ENCODE assay signal across 11 cellular contexts in genomic region chr1:155191904-155192303, GRCh38. TPM values are rescaled to one million over a fixed set of nuclear protein-coding genes. Genes with fewer than 3 reads are reported as not detected.
DNase-seq lines count a peak whose midpoint lies in the region; ATAC-seq and TF ChIP-seq lines count a peak whose summit lies in the region.
"Had no signal": no experiment of that assay in that cellular context is flagged by ENCODE, and none has a peak within 500 bp of the region (broad histone marks: within the 10 kb centered on the region; RNA-seq: fewer than 3 reads in every experiment).

No MANE protein-coding gene starts in this region.

- intact Hi-C loops in body of pancreas (cut with DNase I): no loop called here

- peaks cover 59% of the 10 kb centered on the region for H3K4me1 ChIP-seq in body of pancreas
- H3K4me1 ChIP-seq in muscle layer of colon (ENCODE audit: insufficient read depth, low read length): peaks cover 16% of the 10 kb centered on the region

- H3K27ac ChIP-seq in body of pancreas: peak overlapping the region; percentile 93 to 98 (median 95)
- H3K27ac ChIP-seq in muscle layer of colon (ENCODE audit: low read depth, low read length): peak overlapping the region; percentile 63

- no peak for TF ChIP-seq POLR2A in body of pancreas (IDR thresholded peaks at IDR 0.05)

- TF ChIP-seq CTCF in body of pancreas (IDR thresholded peaks at IDR 0.05): no peak

- no peak overlapping the region for H3K9ac ChIP-seq in muscle layer of colon (ENCODE audit: low read length)

- H3K36me3 ChIP-seq in body of pancreas (replicated peaks in 1 of 2; ENCODE audit: insufficient read depth in 1 of 2, low read depth in 2 of 2) (no peaks in the 10 kb centered on the region), muscle layer of colon (ENCODE audit: insufficient read depth, low read length) (peaks cover 7% of the 10 kb centered on the region)

- ATAC-seq in stimulated activated naive CD8-positive, alpha-beta T cell treated with anti-CD3 and anti-CD28 coated beads, Interleukin-15, Interleukin-2, amounts not matched to agents 100 U/mL and 50 U/mL, for 24 hours: no peak
- ATAC-seq in body of pancreas (no peak), GM19455 (IDR thresholded peaks at IDR 0.05; ENCODE audit: unreplicated experiment) (no peak)

- no peaks in the 10 kb centered on the region for H3K9me3 Mint-ChIP-seq in stimulated activated naive CD8-positive, alpha-beta T cell treated with anti-CD3 and anti-CD28 coated beads, Interleukin-15, Interleukin-2, amounts not matched to agents 100 ng/mL and 50 ng/mL, for 24 hours

- no peaks in the 10 kb centered on the region for H3K27me3 Mint-ChIP-seq in stimulated activated naive CD8-positive, alpha-beta T cell treated with anti-CD3 and anti-CD28 coated beads, Interleukin-15, Interleukin-2, amounts not matched to agents 100 ng/mL and 50 ng/mL, for 24 hours

- no peaks in the 10 kb centered on the region for H3K27me3 ChIP-seq in body of pancreas
- H3K27me3 ChIP-seq in muscle layer of colon (ENCODE audit: control insufficient read depth in 1 of 2, insufficient read depth in 2 of 2, low read length in 2 of 2): no peaks in the 10 kb centered on the region

- H3K4me1 Mint-ChIP-seq in stimulated activated naive CD8-positive, alpha-beta T cell treated with anti-CD3 and anti-CD28 coated beads, Interleukin-15, Interleukin-2, amounts not matched to agents 100 ng/mL and 50 ng/mL, for 24 hours (ENCODE audit: low read depth): peaks cover 43% of the 10 kb centered on the region

- H3K36me3 Mint-ChIP-seq in stimulated activated naive CD8-positive, alpha-beta T cell treated with anti-CD3 and anti-CD28 coated beads, Interleukin-15, Interleukin-2, amounts not matched to agents 100 ng/mL and 50 ng/mL, for 24 hours (ENCODE audit: low read depth): peaks cover 5% of the 10 kb centered on the region

- 18 to 45% methylated on average over 8 of the region's 17 CpGs for WGBS in body of pancreas, 2 donors

- peak overlapping the region; percentile 9 to 17 for H3K4me3 ChIP-seq in body of pancreas
- no peak overlapping the region for H3K4me3 ChIP-seq in muscle layer of colon (ENCODE audit: low read depth in 1 of 2, low read length in 2 of 2)

- peak overlapping the region; percentile 29 for H3K27ac Mint-ChIP-seq in stimulated activated naive CD8-positive, alpha-beta T cell treated with anti-CD3 and anti-CD28 coated beads, Interleukin-15, Interleukin-2, amounts not matched to agents 100 ng/mL and 50 ng/mL, for 24 hours

- H3K4me3 Mint-ChIP-seq in stimulated activated naive CD8-positive, alpha-beta T cell treated with anti-CD3 and anti-CD28 coated beads, Interleukin-15, Interleukin-2, amounts not matched to agents 100 ng/mL and 50 ng/mL, for 24 hours: no peak overlapping the region

- H3K9me3 ChIP-seq in body of pancreas: no peaks in the 10 kb centered on the region
- no peaks in the 10 kb centered on the region for H3K9me3 ChIP-seq in muscle layer of colon (ENCODE audit: low read length)
- H3K9me3 ChIP-seq: Caco-2 had no signal

- no peak for DNase-seq in stimulated activated naive CD8-positive, alpha-beta T cell treated with anti-CD3 and anti-CD28 coated beads, Interleukin-15, Interleukin-2, amounts not matched to agents 100 U/mL and 50 U/mL, for 24 hours
- DNase-seq in body of pancreas (peak in 3 of 4 donors; percentile 58 to 64 (median 61)), AG08395 (ENCODE audit: low spot score) (no peak), NCI-H748 treated with DMSO at 0.1 percent for 48 hours (lab: John Stamatoyannopoulos, UW) (no peak), SW480 (ENCODE audit: low spot score) (no peak)
- DNase-seq: NCI-H2081, SHP77 treated with DMSO at 0.1 percent for 48 hours had no signal

RNA-seq across cellular contexts. Expression of gene THBS3, which starts 15.8 kb away (rescaled TPM):
- 10 to 100 TPM; 15.0 to 21.1 TPM for total RNA-seq in body of pancreas

RNA-seq across cellular contexts. Expression of gene MTX1, which starts 16.6 kb away (rescaled TPM):
- total RNA-seq in body of pancreas: 10 to 100 TPM in 1 of 2 donors, 1 to 10 TPM in 1; 5.9 to 16.3 TPM

RNA-seq across cellular contexts. Expression of gene TRIM46, which starts 18.3 kb away (rescaled TPM):
- under 1 TPM in 1 of 2 donors, not detected in 1; 0.26 TPM for total RNA-seq in body of pancreas

RNA-seq across cellular contexts. Expression of gene KRTCAP2, which starts 18.8 kb away (rescaled TPM):
- 10 to 100 TPM; 46.4 to 71.5 TPM for total RNA-seq in body of pancreas

RNA-seq across cellular contexts. Expression of gene DPM3, which starts 51.6 kb away (rescaled TPM):
- 100 to 1,000 TPM in 1 of 2 donors, 1 to 10 TPM in 1; 6.2 to 106 TPM for total RNA-seq in body of pancreas

Comparison
In these comparisons a context has a peak if more than half of its experiments do, and no peak if none do; other contexts are left out.
1. DNase-seq: peak in body of pancreas (3 of 4); none in stimulated activated naive CD8-positive, alpha-beta T cell treated with anti-CD3 and anti-CD28 coated beads, Interleukin-15, Interleukin-2, amounts not matched to agents 100 U/mL and 50 U/mL, for 24 hours (single experiment), AG08395 (single experiment), NCI-H748 treated with DMSO at 0.1 percent for 48 hours (single experiment) and SW480 (single experiment).
2. H3K4me3 ChIP-seq: peak in body of pancreas (2 of 2); none in muscle layer of colon (0 of 2).